Comparison of ENCODE assay signal across 2 cellular contexts in the genomic region with DNA sequence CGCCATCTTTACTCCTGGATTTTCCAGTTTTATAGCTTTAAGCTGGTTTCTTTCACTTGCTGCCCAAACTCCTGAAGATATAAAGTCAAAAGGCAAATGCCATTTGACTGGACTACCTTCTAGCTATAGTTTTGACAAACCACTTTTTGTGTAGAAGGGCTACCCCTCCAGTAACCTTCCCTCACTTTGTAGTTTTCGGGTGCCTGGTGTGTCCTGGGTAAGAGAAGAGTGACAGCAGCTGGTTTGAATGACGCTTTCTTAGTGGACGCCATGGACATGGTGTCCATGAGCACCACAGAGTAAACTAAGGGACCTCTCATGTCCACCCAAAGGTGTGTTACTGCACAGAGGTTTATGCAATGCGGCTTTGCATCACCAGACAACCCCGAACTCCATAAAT.
TF ChIP-seq lines count a peak whose summit lies in the region.

No MANE protein-coding gene starts in this region.

TF ChIP-seq in SK-N-SH, 30 proteins besides CTCF, POLR2A, EP300 and RAD21 (continued from another document):
- no peak for TF ChIP-seq ZBTB33 (IDR thresholded peaks at IDR 0.05; ENCODE audit: borderline replicate concordance, low read depth)

TF ChIP-seq in SK-N-SH treated with all-trans-retinoic acid at 6 μM for 48 hours, 23 proteins besides CTCF, POLR2A, EP300 and RAD21 (continued from another document):
- TF ChIP-seq CSRNP3 (CRISPR knock-in tag; IDR thresholded peaks at IDR 0.05), result no peak
- TF ChIP-seq ZFP3 (CRISPR knock-in tag; IDR thresholded peaks at IDR 0.05), result no peak
- TF ChIP-seq TOX (CRISPR knock-in tag; IDR thresholded peaks at IDR 0.05; ENCODE audit: borderline replicate concordance), result no peak
- no peak for TF ChIP-seq ISL1 (CRISPR knock-in tag; IDR thresholded peaks at IDR 0.05)
